Comparison of ENCODE assay signal across 8 cellular contexts in genomic region chrX:96684339-96685204, GRCh38. TPM values are rescaled to one million over a fixed set of nuclear protein-coding genes. Genes with fewer than 3 reads are reported as not detected.
DNase-seq lines count a peak whose midpoint lies in the region; ATAC-seq lines count a peak whose summit lies in the region.

Gene DIAPH2, plus strand, starts transcription at chrX:96684842.

- DNase-seq in ACHN (peak; percentile 74), NOMO-1 treated with DMSO at 0.1 percent for 48 hours (lab: John Stamatoyannopoulos, UW; ENCODE audit: unreplicated experiment) (peak; percentile 81), activated T-cell treated with anti-CD3 and anti-CD28 coated beads for 48 hours (ENCODE audit: low read depth) (peak; percentile 60)
- peak; percentile 76 for DNase-seq in stimulated activated CD8-positive, alpha-beta memory T cell treated with anti-CD3 and anti-CD28 coated beads, Interleukin-4, amount 100 ng/mL, for 48 hours

- H3K4me3 ChIP-seq in esophagus (ENCODE audit: low read depth in 1 of 2, low read length in 2 of 2) = peak within 1 kb of the TSS; percentile 58 to 59
- H3K4me3 ChIP-seq in muscle layer of colon (ENCODE audit: low read depth in 1 of 2, low read length in 2 of 2) = peak within 1 kb of the TSS; percentile 33 to 76

- H3K9ac ChIP-seq in muscle layer of colon (ENCODE audit: low read length) = peak within 1 kb of the TSS; percentile 44

- H3K9me3 ChIP-seq in esophagus (ENCODE audit: control insufficient read depth in 2 of 2, insufficient read depth in 1 of 2, low read depth in 1 of 2, low read length in 1 of 2) = no peaks in the 10 kb centered on the region
- H3K9me3 ChIP-seq in muscle layer of colon (ENCODE audit: low read length) = no peaks in the 10 kb centered on the region

- H3K4me1 ChIP-seq in esophagus (ENCODE audit: control insufficient read depth in 2 of 2, insufficient read depth in 2 of 2, low read length in 1 of 2) (no peaks in the 10 kb centered on the region), muscle layer of colon (ENCODE audit: insufficient read depth, low read length) (peaks cover 3% of the 10 kb centered on the region)

- 1 to 5% methylated on average over 56 to 57 of the region's 57 CpGs for WGBS in esophagus, 2 donors

- H3K27ac ChIP-seq in esophagus (ENCODE audit: low read depth in 2 of 2, low read length in 1 of 2) = peak within 1 kb of the TSS; percentile 75 to 86
- peak within 1 kb of the TSS; percentile 48 for H3K27ac ChIP-seq in muscle layer of colon (ENCODE audit: low read depth, low read length)

- ATAC-seq in GM18868 (IDR thresholded peaks at IDR 0.05; ENCODE audit: unreplicated experiment) (peak; percentile 83), HG03103 (IDR thresholded peaks at IDR 0.05; ENCODE audit: low read depth, unreplicated experiment) (peak; percentile 79)

- no peaks in the 10 kb centered on the region for H3K36me3 ChIP-seq in esophagus (ENCODE audit: control insufficient read depth in 2 of 2, insufficient read depth in 2 of 2, low read length in 1 of 2)
- H3K36me3 ChIP-seq in muscle layer of colon (ENCODE audit: insufficient read depth, low read length) = no peaks in the 10 kb centered on the region

- H3K27me3 ChIP-seq in esophagus (ENCODE audit: control insufficient read depth in 1 of 2, insufficient read depth in 2 of 2, low read length in 2 of 2) (no peaks in the 10 kb centered on the region), muscle layer of colon (ENCODE audit: control insufficient read depth in 1 of 2, insufficient read depth in 2 of 2, low read length in 2 of 2) (peaks cover 0 to 9% of the 10 kb centered on the region in 2 donors)

- in situ Hi-C loops in ACHN (cut with HindIII; ENCODE audit: low pct_ligation_motif_present, low pct_unique_long_range_greater_than_20kb, low sequenced_read_pairs) = no loop called here

RNA-seq across cellular contexts. Expression of gene DIAPH2, which starts in this region (rescaled TPM):
- 1 to 10 TPM; 3.6 to 4.5 TPM for polyA plus RNA-seq in esophagus

Comparison
In these comparisons a context has a peak if more than half of its experiments do, and no peak if none do; other contexts are left out.
1. Peak in every context shown above with its lines: DNase-seq, ATAC-seq, H3K4me3 ChIP-seq and H3K27ac ChIP-seq.